ENCODE assay signal across 12 cellular contexts in genomic region chr3:98557324-98558010, GRCh38. TPM values are rescaled to one million over a fixed set of nuclear protein-coding genes. Genes with fewer than 3 reads are reported as not detected.
A peak's percentile ranks its signal among the peaks of the same experiment; 100 is the strongest.
DNase-seq lines count a peak whose midpoint lies in the region; ATAC-seq, FAIRE-seq and TF ChIP-seq lines count a peak whose summit lies in the region.
"Had no signal": no experiment of that assay in that cellular context is flagged by ENCODE, and none has a peak within 500 bp of the region (broad histone marks: within the 10 kb centered on the region; RNA-seq: fewer than 3 reads in every experiment).

No MANE protein-coding gene starts in this region.

- TF ChIP-seq CTCF in activated CD8-positive, alpha-beta T cell treated with anti-CD3 and anti-CD28 coated beads for 36 hours (IDR thresholded peaks at IDR 0.05), result no peak
- no peak for TF ChIP-seq CTCF in smooth muscle cell (IDR thresholded peaks at IDR 0.05; ENCODE audit: borderline replicate concordance, insufficient read depth, poor library complexity, severe bottlenecking)

- 66% methylated on average over 4 of the region's 4 CpGs for WGBS in smooth muscle cell (ENCODE audit: low lambda C conversion rate)

- no peaks in the 10 kb centered on the region for H3K4me1 ChIP-seq in smooth muscle cell (ENCODE audit: low read depth)

- intact Hi-C loops in activated CD8-positive, alpha-beta T cell treated with anti-CD3 and anti-CD28 coated beads for 36 hours (cut with micrococcal nuclease), result loop anchor here (1.0 to 2.0 kb wide), 2 partner anchors 8 to 35 kb away; partner anchors contain the start of gene CLDND1

- no peaks in the 10 kb centered on the region for H3K27me3 ChIP-seq in smooth muscle cell (ENCODE audit: low read depth)

- DNase-seq in activated CD8-positive, alpha-beta T cell treated with anti-CD3 and anti-CD28 coated beads for 36 hours, result peak; percentile 74
- no peak for DNase-seq in smooth muscle cell (lab: John Stamatoyannopoulos, UW; ENCODE audit: unreplicated experiment)
- no peak for DNase-seq in pons (ENCODE audit: low spot score)
- DNase-seq in frontal cortex (ENCODE audit: low spot score in 2 of 2), result no peak
- DNase-seq in NCI-H1105 (lab: John Stamatoyannopoulos, UW), result no peak
- DNase-seq in NCI-H69 (lab: John Stamatoyannopoulos, UW), result no peak
- DNase-seq: activated gamma-delta T cell, Kasumi-1 had no signal

- H3K9me3 Mint-ChIP-seq in activated CD8-positive, alpha-beta T cell treated with anti-CD3 and anti-CD28 coated beads for 36 hours, result peaks cover 3% of the 10 kb centered on the region
- H3K9me3 Mint-ChIP-seq: mesothelial cell of epicardium had no signal

- no peaks in the 10 kb centered on the region for H3F3A ChIP-seq in smooth muscle cell (ENCODE audit: low read depth)

- H3K36me3 Mint-ChIP-seq in activated CD8-positive, alpha-beta T cell treated with anti-CD3 and anti-CD28 coated beads for 36 hours (ENCODE audit: low read depth), result peaks cover 23% of the 10 kb centered on the region
- H3K36me3 Mint-ChIP-seq: mesothelial cell of epicardium had no signal

- no peaks in the 10 kb centered on the region for H3K36me3 ChIP-seq in smooth muscle cell (ENCODE audit: low read depth)

- peak; percentile 13 for ATAC-seq in GM18498 (IDR thresholded peaks at IDR 0.05; ENCODE audit: unreplicated experiment)
- peak; percentile 17 for ATAC-seq in HG02798 (IDR thresholded peaks at IDR 0.05; ENCODE audit: poor library complexity, unreplicated experiment)
- ATAC-seq in activated CD8-positive, alpha-beta T cell treated with anti-CD3 and anti-CD28 coated beads for 36 hours, result peak; percentile 74

- H3K79me2 ChIP-seq in smooth muscle cell (ENCODE audit: low read depth), result no peaks in the 10 kb centered on the region

- no peak overlapping the region for H3K4me3 ChIP-seq in smooth muscle cell

- H3K27ac ChIP-seq in smooth muscle cell (ENCODE audit: low read depth), result peak overlapping the region; percentile 75

- peak overlapping the region; percentile 67 for H3K4me3 Mint-ChIP-seq in activated CD8-positive, alpha-beta T cell treated with anti-CD3 and anti-CD28 coated beads for 36 hours
- H3K4me3 Mint-ChIP-seq: mesothelial cell of epicardium had no signal

- CTCF ChIA-PET in activated CD8-positive, alpha-beta T cell treated with anti-CD3 and anti-CD28 coated beads for 36 hours (lab: Charles Lee), result interaction anchor here (0.6 to 2.2 kb wide), 6 partner anchors 12 to 35 kb away, joined by 3 to 10 read pairs (median 6); partner anchors contain the start of gene CLDND1

- POLR2A ChIA-PET in activated CD8-positive, alpha-beta T cell treated with anti-CD3 and anti-CD28 coated beads for 36 hours (lab: Charles Lee), result interaction anchor here (0.9 to 13.9 kb wide), 8 partner anchors 8 to 38 kb away, joined by 3 to 204 read pairs (median 14); partner anchors contain the start of genes CLDND1 and GPR15

- H3K9ac ChIP-seq in smooth muscle cell (ENCODE audit: low read depth), result peak overlapping the region; percentile 53

- no peaks in the 10 kb centered on the region for H4K20me1 ChIP-seq in smooth muscle cell (ENCODE audit: low read depth)

- no peak overlapping the region for H3K4me2 ChIP-seq in smooth muscle cell

- H3K27ac Mint-ChIP-seq in activated CD8-positive, alpha-beta T cell treated with anti-CD3 and anti-CD28 coated beads for 36 hours, result peak overlapping the region; percentile 97
- H3K27ac Mint-ChIP-seq: mesothelial cell of epicardium had no signal

- no peaks in the 10 kb centered on the region for H3K9me3 ChIP-seq in smooth muscle cell (replicated peaks; ENCODE audit: low read depth)

- no peak for FAIRE-seq in frontal cortex (lab: Jason Lieb, UNC)

- H2AFZ ChIP-seq in smooth muscle cell (ENCODE audit: low read depth), result no peak overlapping the region

- no peaks in the 10 kb centered on the region for H3K27me3 Mint-ChIP-seq in activated CD8-positive, alpha-beta T cell treated with anti-CD3 and anti-CD28 coated beads for 36 hours

- H3K4me1 Mint-ChIP-seq in activated CD8-positive, alpha-beta T cell treated with anti-CD3 and anti-CD28 coated beads for 36 hours (ENCODE audit: low read depth), result peaks cover 80% of the 10 kb centered on the region
- H3K4me1 Mint-ChIP-seq: mesothelial cell of epicardium had no signal

RNA-seq across cellular contexts. Expression of gene GPR15, which starts 25.7 kb away (rescaled TPM):
- 1 to 10 TPM; 1.4 to 2.2 TPM for total RNA-seq in activated CD8-positive, alpha-beta T cell treated with anti-CD3 and anti-CD28 coated beads for 36 hours
- total RNA-seq in smooth muscle cell, result not detected in 2 replicates
- not detected in 2 replicates for polyA plus RNA-seq in smooth muscle cell
- not detected for total RNA-seq in frontal cortex
- total RNA-seq: mesothelial cell of epicardium had no signal
- polyA plus RNA-seq: fibroblast of lung had no signal

RNA-seq across cellular contexts. Expression of gene CLDND1, which starts 34.8 kb away (rescaled TPM):
- 100 to 1,000 TPM; 190 to 198 TPM for total RNA-seq in activated CD8-positive, alpha-beta T cell treated with anti-CD3 and anti-CD28 coated beads for 36 hours
- total RNA-seq in smooth muscle cell (161 and 179 TPM in 2 replicates), frontal cortex (124 TPM)
- polyA plus RNA-seq in smooth muscle cell, result 99.9 and 111 TPM in 2 replicates

RNA-seq across cellular contexts. Expression of gene CPOX, which starts 35.9 kb away (rescaled TPM):
- 10 to 100 TPM; 40.5 to 45.3 TPM for total RNA-seq in activated CD8-positive, alpha-beta T cell treated with anti-CD3 and anti-CD28 coated beads for 36 hours
- total RNA-seq in smooth muscle cell (42.8 and 44.8 TPM in 2 replicates), frontal cortex (17.1 TPM)
- polyA plus RNA-seq in smooth muscle cell, result 19.3 and 25.8 TPM in 2 replicates

RNA-seq across cellular contexts. Expression of gene OR5K2, which starts 60.0 kb away (rescaled TPM):
- not detected for total RNA-seq in activated CD8-positive, alpha-beta T cell treated with anti-CD3 and anti-CD28 coated beads for 36 hours
- total RNA-seq in smooth muscle cell, result not detected in 2 replicates
- not detected in 2 replicates for polyA plus RNA-seq in smooth muscle cell
- total RNA-seq in frontal cortex, result not detected
- total RNA-seq: fibroblast of lung, mesothelial cell of epicardium had no signal
- polyA plus RNA-seq: fibroblast of lung had no signal

Comparison
In these comparisons a context has a peak if more than half of its experiments do, and no peak if none do; other contexts are left out.
1. ATAC-seq: peak in every context shown above with its lines; median percentile 74 in activated CD8-positive, alpha-beta T cell treated with anti-CD3 and anti-CD28 coated beads for 36 hours; 17 in HG02798; 13 in GM18498.